ENCODE assay signal across 15 cellular contexts in genomic region chr3:168312991-168313390, GRCh38.
DNase-seq lines count a peak whose midpoint lies in the region; ATAC-seq and TF ChIP-seq lines count a peak whose summit lies in the region.
"Had no signal": no experiment of that assay in that cellular context is flagged by ENCODE, and none has a peak within 500 bp of the region (broad histone marks: within the 10 kb centered on the region; RNA-seq: fewer than 3 reads in every experiment).

No MANE protein-coding gene starts in this region.

- H3K4me3 ChIP-seq in cardiac muscle cell = no peak overlapping the region
- H3K4me3 ChIP-seq in heart left ventricle = no peak overlapping the region
- H3K4me3 ChIP-seq: GM23248 had no signal

- H3K9me3 ChIP-seq in cardiac muscle cell (ENCODE audit: low read depth) = no peaks in the 10 kb centered on the region
- H3K9me3 ChIP-seq in heart left ventricle = no peaks in the 10 kb centered on the region

- H3K4me3 Mint-ChIP-seq in neural crest cell = no peak overlapping the region
- no peak overlapping the region for H3K4me3 Mint-ChIP-seq in natural killer cell
- H3K4me3 Mint-ChIP-seq: B cell; CD4-positive, alpha-beta T cell had no signal

- no peaks in the 10 kb centered on the region for H3K9me3 Mint-ChIP-seq in neural crest cell
- no peaks in the 10 kb centered on the region for H3K9me3 Mint-ChIP-seq in natural killer cell
- H3K9me3 Mint-ChIP-seq: CD4-positive, alpha-beta T cell had no signal

- TF ChIP-seq CTCF in cardiac muscle cell (IDR thresholded peaks at IDR 0.05; ENCODE audit: low read depth, low read length) = no peak
- TF ChIP-seq CTCF in heart left ventricle (IDR thresholded peaks at IDR 0.05) = no peak
- TF ChIP-seq CTCF in neural crest cell (conservative IDR thresholded peaks at IDR 0.05) = no peak
- TF ChIP-seq CTCF in natural killer cell (IDR thresholded peaks at IDR 0.05) = no peak

- H3K27ac Mint-ChIP-seq in neural crest cell (ENCODE audit: unreplicated experiment) (peak overlapping the region; percentile 57), natural killer cell (no peak overlapping the region)
- H3K27ac Mint-ChIP-seq: B cell; CD4-positive, alpha-beta T cell had no signal

- DNase-seq in cardiac muscle cell (ENCODE audit: low read depth in 1 of 2, low spot score in 1 of 2) (no peak), heart left ventricle (no peak), NCI-H82 treated with DMSO at 0.1 percent for 48 hours (lab: John Stamatoyannopoulos, UW; ENCODE audit: unreplicated experiment) (peak; percentile 47), brain pericyte (ENCODE audit: low read depth, low spot score) (peak; percentile 55), neural crest cell (ENCODE audit: low read depth, low spot score) (no peak), putamen (ENCODE audit: low spot score) (no peak), natural killer cell (no peak)
- DNase-seq: ACHN; C1 segment of cervical spinal cord; Calu3; CD4-positive, alpha-beta T cell; DMS 273 treated with DMSO at 0.1 percent for 48 hours; GM23248 had no signal

- no peak for TF ChIP-seq POLR2A in heart left ventricle (IDR thresholded peaks at IDR 0.05)

- ATAC-seq in heart left ventricle (no peak), HG03097 (IDR thresholded peaks at IDR 0.05; ENCODE audit: low FRiP score, unreplicated experiment) (no peak), natural killer cell (no peak)

- 79 to 82% (median 81%) methylated on average over 4 of the region's 4 CpGs for WGBS in heart left ventricle, 4 donors

- peaks cover 10% of the 10 kb centered on the region for H3K4me1 ChIP-seq in cardiac muscle cell (ENCODE audit: low read depth)
- no peaks in the 10 kb centered on the region for H3K4me1 ChIP-seq in heart left ventricle

- H3K36me3 Mint-ChIP-seq in neural crest cell (ENCODE audit: low read depth) (peaks cover 9% of the 10 kb centered on the region), natural killer cell (no peaks in the 10 kb centered on the region)

- intact Hi-C loops in heart left ventricle (cut with DNase I) (no loop called here), natural killer cell (cut with micrococcal nuclease) (no loop called here)

- no peaks in the 10 kb centered on the region for H3K4me1 Mint-ChIP-seq in neural crest cell
- no peaks in the 10 kb centered on the region for H3K4me1 Mint-ChIP-seq in natural killer cell
- H3K4me1 Mint-ChIP-seq: B cell had no signal

- H3K27me3 Mint-ChIP-seq in neural crest cell (ENCODE audit: low read depth) (no peaks in the 10 kb centered on the region), natural killer cell (ENCODE audit: low read depth in 2 of 2) (no peaks in the 10 kb centered on the region)
- H3K27me3 Mint-ChIP-seq: B cell; CD4-positive, alpha-beta T cell had no signal

- H3K27ac ChIP-seq in cardiac muscle cell (peak overlapping the region; percentile 66), heart left ventricle (no peak overlapping the region)
- H3K27ac ChIP-seq: GM23248 had no signal

- H3K36me3 ChIP-seq in cardiac muscle cell = peaks cover 52% of the 10 kb centered on the region
- no peaks in the 10 kb centered on the region for H3K36me3 ChIP-seq in heart left ventricle

- H3K27me3 ChIP-seq in cardiac muscle cell (no peaks in the 10 kb centered on the region), heart left ventricle (no peaks in the 10 kb centered on the region)

Comparison
In these comparisons a context has a peak if more than half of its experiments do, and no peak if none do; other contexts are left out.
1. DNase-seq: peak in NCI-H82 treated with DMSO at 0.1 percent for 48 hours (single experiment) and brain pericyte (single experiment); none in cardiac muscle cell (0 of 2), heart left ventricle (0 of 5), neural crest cell (single experiment), putamen (single experiment) and natural killer cell (single experiment).